In the genomic region with DNA sequence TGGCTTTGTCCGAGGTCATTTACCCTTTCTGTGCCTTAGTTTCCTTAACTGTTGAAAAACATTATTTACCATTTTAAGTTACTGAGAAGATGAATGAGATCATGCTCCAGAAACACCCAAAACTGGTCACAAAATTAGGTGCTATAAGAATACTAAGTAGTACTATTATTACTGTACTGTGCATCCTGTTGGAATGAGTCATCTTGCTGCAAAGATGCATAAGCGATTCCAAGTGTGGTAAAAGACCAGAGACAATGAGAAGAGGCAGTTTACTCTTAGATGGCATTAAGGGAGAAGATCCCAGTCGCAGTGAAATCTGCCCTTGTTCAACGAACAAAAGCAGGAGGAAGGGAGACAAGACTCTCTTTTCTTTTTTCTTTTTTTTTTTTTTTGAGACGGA, we compare ENCODE assay signal across 19 cellular contexts. TPM values are rescaled to one million over a fixed set of nuclear protein-coding genes. Genes with fewer than 3 reads are reported as not detected.
DNase-seq lines count a peak whose midpoint lies in the region; ATAC-seq and TF ChIP-seq lines count a peak whose summit lies in the region.
"Had no signal": no experiment of that assay in that cellular context is flagged by ENCODE, and none has a peak within 500 bp of the region (broad histone marks: within the 10 kb centered on the region; RNA-seq: fewer than 3 reads in every experiment).

No MANE protein-coding gene starts in this region.

- H3K56ac ChIP-seq in H9 (ENCODE audit: insufficient read length, low read depth, low read length): no peak overlapping the region

- H3K27ac ChIP-seq in H9 (ENCODE audit: insufficient read length, low read depth, low read length): no peak overlapping the region
- H3K27ac ChIP-seq: BLaER1, parathyroid adenoma, PC-9, tibial nerve had no signal

- no peak overlapping the region for H2BK15ac ChIP-seq in H9 (ENCODE audit: low read depth, low read length)

- peaks cover 10% of the 10 kb centered on the region for H3K9me3 ChIP-seq in H9 (ENCODE audit: control insufficient read depth, low read depth, low read length)

- no peaks in the 10 kb centered on the region for H3K23me2 ChIP-seq in H9 (ENCODE audit: insufficient read length, low read depth, low read length, poor library complexity, severe bottlenecking)

- WGBS in H9 (ENCODE audit: extremely low coverage, insufficient read length, low lambda C conversion rate): no CpG with 5 or more reads among the region's 5 CpGs

- H3K79me2 ChIP-seq in H9 (ENCODE audit: insufficient read depth, low read length): no peaks in the 10 kb centered on the region
- H3K79me2 ChIP-seq: parathyroid adenoma had no signal

- H4K91ac ChIP-seq in H9 (ENCODE audit: insufficient read length, low read depth, low read length): no peak overlapping the region

- H3K4me1 Mint-ChIP-seq in H9: peaks cover 4 to 15% of the 10 kb centered on the region in 2 experiments; a peak in 3 of 4 replicates
- no peaks in the 10 kb centered on the region for H3K4me1 Mint-ChIP-seq in mesothelial cell of epicardium

- H3K9me3 Mint-ChIP-seq in H9: peaks cover 21 to 23% of the 10 kb centered on the region in 2 experiments
- H3K9me3 Mint-ChIP-seq in mesothelial cell of epicardium: peaks cover 22% of the 10 kb centered on the region

- no peak overlapping the region for H2BK20ac ChIP-seq in H9 (ENCODE audit: low read depth, low read length, poor library complexity, severe bottlenecking)

- H3K4me3 Mint-ChIP-seq in H9 (no peak overlapping the region), mesothelial cell of epicardium (no peak overlapping the region)

- H3K4ac ChIP-seq in H9 (ENCODE audit: low read depth, low read length): no peak overlapping the region

- no peak overlapping the region for H3T11ph ChIP-seq in H9 (ENCODE audit: low read length)

- DNase-seq in AG08395 (ENCODE audit: low spot score) (peak; percentile 24), GM03348 (ENCODE audit: low spot score) (peak; percentile 8), RPMI7951 (ENCODE audit: low read depth) (peak; percentile 63), fibroblast of gingiva (ENCODE audit: low read depth) (peak; percentile 9), H9 (no peak), NK-92 (lab: John Stamatoyannopoulos, UW; ENCODE audit: unreplicated experiment) (no peak), mesothelial cell of epicardium (ENCODE audit: low spot score in 2 of 2, unreplicated experiment in 2 of 2) (no peak)
- DNase-seq: activated gamma-delta T cell, DMS 273 treated with DMSO at 0.1 percent for 48 hours, left colon, MV-4-11, NCI-H2081 treated with DMSO at 0.1 percent for 48 hours, NCI-H526 treated with DMSO at 0.1 percent for 48 hours, PC-9 had no signal

- H3K36me3 Mint-ChIP-seq in H9 (ENCODE audit: insufficient read depth in 1 of 3, low read depth in 3 of 3) (peaks cover 14 to 26% (median 18%) of the 10 kb centered on the region in 3 experiments), mesothelial cell of epicardium (peaks cover 4% of the 10 kb centered on the region)

- H3K9ac ChIP-seq in H9 (ENCODE audit: extremely low read depth, insufficient read length, low read length): no peak overlapping the region
- H3K9ac ChIP-seq: BLaER1, parathyroid adenoma had no signal

- no peaks in the 10 kb centered on the region for H3K27me3 ChIP-seq in H9 (ENCODE audit: insufficient read depth, low read length)
- H3K27me3 ChIP-seq: BLaER1, tibial nerve had no signal

- no peak overlapping the region for H2BK12ac ChIP-seq in H9 (ENCODE audit: insufficient read length, low read depth, low read length)

- H3K27ac Mint-ChIP-seq in H9 (no peak overlapping the region), mesothelial cell of epicardium (no peak overlapping the region)

- no peaks in the 10 kb centered on the region for H4K20me1 ChIP-seq in H9 (ENCODE audit: control insufficient read depth, insufficient read depth, insufficient read length)
- H4K20me1 ChIP-seq: BLaER1 had no signal

- no peaks in the 10 kb centered on the region for H3K4me1 ChIP-seq in H9 (ENCODE audit: insufficient read depth, low read length)
- H3K4me1 ChIP-seq: BLaER1, parathyroid adenoma, tibial nerve had no signal

- no peak overlapping the region for H4K8ac ChIP-seq in H9 (replicated peaks; ENCODE audit: insufficient read length, low read depth, low read length)

- H2AFZ ChIP-seq in H9 (ENCODE audit: low read length): no peak overlapping the region
- H2AFZ ChIP-seq: parathyroid adenoma, PC-9 had no signal

- H3K4me2 ChIP-seq in H9 (ENCODE audit: insufficient read depth, insufficient read length, low read length): no peak overlapping the region
- H3K4me2 ChIP-seq: BLaER1, PC-9, smooth muscle cell had no signal

- H4K5ac ChIP-seq in H9 (ENCODE audit: insufficient read length, low read depth, low read length): no peak overlapping the region

- H3K23ac ChIP-seq in H9 (ENCODE audit: insufficient read length, low read depth, low read length): no peak overlapping the region

- peaks cover 2% of the 10 kb centered on the region for H3K27me3 Mint-ChIP-seq in H9 (ENCODE audit: low read depth)
- no peaks in the 10 kb centered on the region for H3K27me3 Mint-ChIP-seq in mesothelial cell of epicardium (ENCODE audit: low read depth)

- no peak overlapping the region for H2AK5ac ChIP-seq in H9 (ENCODE audit: insufficient read length, low read length)

- no peak overlapping the region for H3K14ac ChIP-seq in H9 (ENCODE audit: insufficient read depth, low read length)

- TF ChIP-seq CTCF in H9 (conservative IDR thresholded peaks at IDR 0.05) (no peak), mesothelial cell of epicardium (IDR thresholded peaks at IDR 0.05; ENCODE audit: unreplicated experiment) (no peak)

- no peak overlapping the region for H3K18ac ChIP-seq in H9 (ENCODE audit: insufficient read length, low read depth, low read length)

- H2BK5ac ChIP-seq in H9 (ENCODE audit: insufficient read length, low read length): no peak overlapping the region

- H3K79me1 ChIP-seq in H9 (ENCODE audit: insufficient read depth, low read depth, low read length, poor library complexity, severe bottlenecking): no peaks in the 10 kb centered on the region

- no peak for ATAC-seq in HG03159 (IDR thresholded peaks at IDR 0.05; ENCODE audit: unreplicated experiment)
- ATAC-seq: left colon had no signal

- no peak overlapping the region for H2BK120ac ChIP-seq in H9 (ENCODE audit: low read depth, low read length, poor library complexity, severe bottlenecking)

RNA-seq across cellular contexts. Expression of a gene that starts 4.2 kb away (rescaled TPM):
- 30.5 and 36.6 TPM in 2 replicates for total RNA-seq in RPMI7951 (2014; rRNA removed; shearing (Covaris generic))
- total RNA-seq in H9 (2021) (82.5 and 86.7 TPM in 2 replicates), mesothelial cell of epicardium (50.3 to 53.7 TPM (median 52.0 TPM) in 3 replicates)

Comparison
In these comparisons a context has a peak if more than half of its experiments do, and no peak if none do; other contexts are left out.
1. DNase-seq: peak in AG08395 (single experiment), GM03348 (single experiment), RPMI7951 (single experiment) and fibroblast of gingiva (single experiment); none in H9 (single experiment), NK-92 (single experiment) and mesothelial cell of epicardium (0 of 2).